8 cellular contexts compared by ENCODE assay signal in the genomic region with DNA sequence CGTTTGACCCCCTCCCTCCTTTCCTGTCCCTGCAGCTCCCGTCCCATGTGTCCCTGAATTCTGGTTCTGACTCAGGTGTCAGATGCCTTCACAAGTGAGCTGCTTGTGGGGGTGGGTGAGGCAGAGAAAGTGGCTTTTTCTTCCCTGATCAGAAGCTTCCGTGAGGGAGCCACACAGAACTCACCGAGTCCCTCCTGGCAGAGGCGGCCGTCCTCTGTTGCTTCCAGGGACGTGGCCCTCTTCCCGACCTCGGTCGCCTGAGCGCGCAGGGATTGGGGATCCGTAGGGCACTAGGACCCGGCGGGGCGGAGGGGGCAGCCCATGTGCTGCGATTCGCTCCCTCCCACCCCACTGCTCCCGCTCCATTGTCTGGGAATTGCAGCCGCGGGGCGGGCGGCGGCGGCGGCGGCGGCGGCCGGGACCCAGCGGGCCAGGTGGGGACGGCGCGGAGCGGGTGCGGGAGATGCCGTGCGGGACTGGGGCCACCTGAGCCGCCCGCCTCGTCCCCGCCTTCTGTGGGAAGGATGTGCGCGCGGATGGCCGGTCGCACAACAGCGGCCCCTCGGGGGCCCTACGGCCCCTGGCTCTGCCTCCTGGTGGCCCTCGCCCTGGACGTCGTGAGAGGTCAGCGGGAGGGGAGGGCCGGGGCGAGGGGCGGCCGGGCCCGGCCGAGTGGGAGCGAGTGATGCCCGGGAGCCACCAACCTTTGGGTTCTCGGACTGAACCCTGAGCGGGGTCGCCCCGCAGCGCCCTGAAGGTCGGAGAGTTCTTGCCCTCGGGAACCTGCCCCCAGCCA. TPM values are rescaled to one million over a fixed set of nuclear protein-coding genes. Genes with fewer than 3 reads are reported as not detected.
DNase-seq lines count a peak whose midpoint lies in the region; ATAC-seq and TF ChIP-seq lines count a peak whose summit lies in the region.

A gene with protein sequence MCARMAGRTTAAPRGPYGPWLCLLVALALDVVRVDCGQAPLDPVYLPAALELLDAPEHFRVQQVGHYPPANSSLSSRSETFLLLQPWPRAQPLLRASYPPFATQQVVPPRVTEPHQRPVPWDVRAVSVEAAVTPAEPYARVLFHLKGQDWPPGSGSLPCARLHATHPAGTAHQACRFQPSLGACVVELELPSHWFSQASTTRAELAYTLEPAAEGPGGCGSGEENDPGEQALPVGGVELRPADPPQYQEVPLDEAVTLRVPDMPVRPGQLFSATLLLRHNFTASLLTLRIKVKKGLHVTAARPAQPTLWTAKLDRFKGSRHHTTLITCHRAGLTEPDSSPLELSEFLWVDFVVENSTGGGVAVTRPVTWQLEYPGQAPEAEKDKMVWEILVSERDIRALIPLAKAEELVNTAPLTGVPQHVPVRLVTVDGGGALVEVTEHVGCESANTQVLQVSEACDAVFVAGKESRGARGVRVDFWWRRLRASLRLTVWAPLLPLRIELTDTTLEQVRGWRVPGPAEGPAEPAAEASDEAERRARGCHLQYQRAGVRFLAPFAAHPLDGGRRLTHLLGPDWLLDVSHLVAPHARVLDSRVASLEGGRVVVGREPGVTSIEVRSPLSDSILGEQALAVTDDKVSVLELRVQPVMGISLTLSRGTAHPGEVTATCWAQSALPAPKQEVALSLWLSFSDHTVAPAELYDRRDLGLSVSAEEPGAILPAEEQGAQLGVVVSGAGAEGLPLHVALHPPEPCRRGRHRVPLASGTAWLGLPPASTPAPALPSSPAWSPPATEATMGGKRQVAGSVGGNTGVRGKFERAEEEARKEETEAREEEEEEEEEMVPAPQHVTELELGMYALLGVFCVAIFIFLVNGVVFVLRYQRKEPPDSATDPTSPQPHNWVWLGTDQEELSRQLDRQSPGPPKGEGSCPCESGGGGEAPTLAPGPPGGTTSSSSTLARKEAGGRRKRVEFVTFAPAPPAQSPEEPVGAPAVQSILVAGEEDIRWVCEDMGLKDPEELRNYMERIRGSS (plus strand): TSS at position 351 of the 796 bp plus-strand sequence. CDS start 174 bp downstream, at position 525.

- H3K27me3 ChIP-seq in HUES64 (ENCODE audit: insufficient read depth, low read length) (peaks cover 4% of the 10 kb centered on the region; the same call in 1 of the 2 replicates), smooth muscle cell (ENCODE audit: low read depth) (no peaks in the 10 kb centered on the region)

- peak within 1 kb of the TSS; percentile 81 for H2AFZ ChIP-seq in smooth muscle cell (ENCODE audit: low read depth)

- H3K36me3 ChIP-seq in HUES64 (ENCODE audit: insufficient read depth, low read length) (peaks cover 55% of the 10 kb centered on the region), smooth muscle cell (ENCODE audit: low read depth) (peaks cover 3% of the 10 kb centered on the region)

- H3F3A ChIP-seq in smooth muscle cell (ENCODE audit: low read depth), result no peaks in the 10 kb centered on the region

- no peaks in the 10 kb centered on the region for H3K9me3 ChIP-seq in HUES64 (ENCODE audit: insufficient read depth, low read depth, low read length)
- no peaks in the 10 kb centered on the region for H3K9me3 ChIP-seq in smooth muscle cell (replicated peaks; ENCODE audit: low read depth)

- H4K20me1 ChIP-seq in smooth muscle cell (ENCODE audit: low read depth), result peaks cover 6% of the 10 kb centered on the region

- H3K9me3 Mint-ChIP-seq in T-helper 1 cell treated with Interleukin-12 subunit alpha and Interleukin-12 subunit beta and Interleukin-4 antibody, amounts not matched to agents 30 μg/mL and 1 μg/mL, for 36 hours, result no peaks in the 10 kb centered on the region

- no peak for ATAC-seq in HG03469 (IDR thresholded peaks at IDR 0.05; ENCODE audit: unreplicated experiment)

- peaks cover 14% of the 10 kb centered on the region for H3K4me1 Mint-ChIP-seq in T-helper 1 cell treated with Interleukin-12 subunit alpha and Interleukin-12 subunit beta and Interleukin-4 antibody, amounts not matched to agents 30 μg/mL and 1 μg/mL, for 36 hours (ENCODE audit: low read depth)

- peak within 1 kb of the TSS; percentile 94 for H3K4me2 ChIP-seq in smooth muscle cell

- H3K4me1 ChIP-seq in HUES64 (ENCODE audit: insufficient read depth, low read length) (peaks cover 6% of the 10 kb centered on the region), smooth muscle cell (ENCODE audit: low read depth) (peaks cover 13% of the 10 kb centered on the region)

- H3K4me3 Mint-ChIP-seq in T-helper 1 cell treated with Interleukin-12 subunit alpha and Interleukin-12 subunit beta and Interleukin-4 antibody, amounts not matched to agents 30 μg/mL and 1 μg/mL, for 36 hours, result peak within 1 kb of the TSS; percentile 65

- DNase-seq in T-helper 1 cell (no peak), RKO (ENCODE audit: low spot score) (peak; percentile 81), kidney glomerular epithelial cell (lab: John Stamatoyannopoulos, UW) (peak; percentile 66), smooth muscle cell (lab: John Stamatoyannopoulos, UW; ENCODE audit: unreplicated experiment) (peak; percentile 17)

- H3K79me2 ChIP-seq in smooth muscle cell (ENCODE audit: low read depth), result peaks cover under 1% of the 10 kb centered on the region

- H3K27ac ChIP-seq in HUES64 (ENCODE audit: low read depth, low read length) (no peak within 1 kb of the TSS), cingulate gyrus (ENCODE audit: low read depth, low read length) (peak within 1 kb of the TSS; percentile 65), smooth muscle cell (ENCODE audit: low read depth) (no peak within 1 kb of the TSS)

- peaks cover 27% of the 10 kb centered on the region for H3K36me3 Mint-ChIP-seq in T-helper 1 cell treated with Interleukin-12 subunit alpha and Interleukin-12 subunit beta and Interleukin-4 antibody, amounts not matched to agents 30 μg/mL and 1 μg/mL, for 36 hours (ENCODE audit: low read depth)

- no peak within 1 kb of the TSS for H3K27ac Mint-ChIP-seq in T-helper 1 cell treated with Interleukin-12 subunit alpha and Interleukin-12 subunit beta and Interleukin-4 antibody, amounts not matched to agents 30 μg/mL and 1 μg/mL, for 36 hours

- no peak for TF ChIP-seq CTCF in smooth muscle cell (IDR thresholded peaks at IDR 0.05; ENCODE audit: borderline replicate concordance, insufficient read depth, poor library complexity, severe bottlenecking)

- WGBS in HUES64, result 1% methylated on average over 69 of the region's 69 CpGs
- under 1% methylated on average over 31 of the region's 69 CpGs for WGBS in smooth muscle cell (ENCODE audit: low lambda C conversion rate)

- H3K27me3 Mint-ChIP-seq in T-helper 1 cell treated with Interleukin-12 subunit alpha and Interleukin-12 subunit beta and Interleukin-4 antibody, amounts not matched to agents 30 μg/mL and 1 μg/mL, for 36 hours (ENCODE audit: low read depth), result peaks cover 31% of the 10 kb centered on the region

- H3K9ac ChIP-seq in HUES64 (ENCODE audit: low read depth, low read length) (peak within 1 kb of the TSS; percentile 82), smooth muscle cell (ENCODE audit: low read depth) (peak within 1 kb of the TSS; percentile 70)

- H3K4me3 ChIP-seq in HUES64 (ENCODE audit: low read length), result peak within 1 kb of the TSS; percentile 86
- H3K4me3 ChIP-seq in smooth muscle cell, result peak within 1 kb of the TSS; percentile 72

RNA-seq across cellular contexts. Expression of the gene that starts here (rescaled TPM):
- 73.4 TPM for polyA plus RNA-seq in HUES64 (2013, experiment 1 of 2)
- polyA plus RNA-seq in HUES64 (2013, experiment 2 of 2), result 73.1 TPM
- 40.7 and 46.6 TPM in 2 replicates for total RNA-seq in smooth muscle cell
- polyA plus RNA-seq in smooth muscle cell, result 91.3 and 108 TPM in 2 replicates

Comparison
In these comparisons a context has a peak if more than half of its experiments do, and no peak if none do; other contexts are left out.
1. DNase-seq: peak in RKO (single experiment), kidney glomerular epithelial cell (single experiment) and smooth muscle cell (single experiment); none in T-helper 1 cell (0 of 5).